20 cellular contexts compared by ENCODE assay signal in the genomic region with DNA sequence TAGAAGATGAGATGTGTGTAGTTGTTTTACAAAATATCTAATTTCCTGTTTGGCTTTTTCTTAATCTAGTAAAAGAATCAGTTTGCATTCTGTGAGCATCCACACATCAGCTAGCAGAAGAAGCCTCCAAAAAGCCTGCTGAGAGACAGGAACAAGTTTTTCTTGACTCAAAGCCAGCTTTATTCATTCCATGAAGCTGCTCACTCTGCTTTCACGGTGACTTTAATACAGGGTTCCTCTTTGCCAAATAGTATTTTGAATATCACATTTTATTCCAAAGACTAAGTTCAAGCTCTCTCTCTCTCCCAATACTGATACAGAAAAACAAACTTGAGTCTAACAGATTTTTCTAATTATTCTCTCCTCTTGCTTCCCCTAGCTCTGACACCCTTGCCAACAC.
"Had no signal": no experiment of that assay in that cellular context is flagged by ENCODE, and none has a peak within 500 bp of the region (broad histone marks: within the 10 kb centered on the region; RNA-seq: fewer than 3 reads in every experiment).

No MANE protein-coding gene starts in this region.

- H3K27me3 Mint-ChIP-seq: activated naive CD4-positive, alpha-beta T cell treated with anti-CD3 and anti-CD28 coated beads, Interleukin-2, amount 50 U/mL, for 24 hours; effector memory CD8-positive, alpha-beta T cell; stimulated activated naive CD8-positive, alpha-beta T cell treated with anti-CD3 and anti-CD28 coated beads, Interleukin-15, Interleukin-2, amounts not matched to agents 100 ng/mL and 50 ng/mL, for 24 hours had no signal

- H3K9me3 Mint-ChIP-seq: activated naive CD4-positive, alpha-beta T cell treated with anti-CD3 and anti-CD28 coated beads, Interleukin-2, amount 50 U/mL, for 24 hours; neural crest cell; stimulated activated naive CD8-positive, alpha-beta T cell treated with anti-CD3 and anti-CD28 coated beads, Interleukin-15, Interleukin-2, amounts not matched to agents 100 ng/mL and 50 ng/mL, for 24 hours had no signal

- H3K4me1 Mint-ChIP-seq: activated naive CD4-positive, alpha-beta T cell treated with anti-CD3 and anti-CD28 coated beads, Interleukin-2, amount 50 U/mL, for 24 hours; neural crest cell had no signal

- H3K9me3 ChIP-seq: ascending aorta, breast epithelium, psoas muscle, right lobe of liver, suprapubic skin, transverse colon, vagina had no signal

- H3K4me1 ChIP-seq: ascending aorta, breast epithelium, psoas muscle, right lobe of liver, suprapubic skin, transverse colon, vagina had no signal

- ATAC-seq: activated T-cell treated with anti-CD3 and anti-CD28 coated beads, Interleukin-2, amount 50 U/mL, for 72 hours; effector memory CD8-positive, alpha-beta T cell; psoas muscle; right lobe of liver had no signal

- DNase-seq: activated CD4-positive, alpha-beta T cell treated with anti-CD3 and anti-CD28 coated beads, Interleukin-2, amount 50 U/mL, for 4 hours; activated gamma-delta T cell; activated T-cell treated with anti-CD3 and anti-CD28 coated beads, Interleukin-2, amount 50 U/mL, for 72 hours; effector memory CD8-positive, alpha-beta T cell; islet precursor cell; midbrain; psoas muscle; right lobe of liver; small intestine; stimulated activated CD4-positive, alpha-beta T cell treated with anti-CD3 and anti-CD28 coated beads, Interleukin-15, amount 100 ng/mL, for 24 hours; stimulated activated CD4-positive, alpha-beta T cell treated with anti-CD3 and anti-CD28 coated beads, Interleukin-2, amount 100 ng/mL, for 48 hours; T-helper 2 cell; transverse colon had no signal

- H3K27ac ChIP-seq: ascending aorta, breast epithelium, psoas muscle, right lobe of liver, suprapubic skin, transverse colon, vagina had no signal

- H3K4me3 Mint-ChIP-seq: activated naive CD4-positive, alpha-beta T cell treated with anti-CD3 and anti-CD28 coated beads, Interleukin-2, amount 50 U/mL, for 24 hours; activated T-cell treated with anti-CD3 and anti-CD28 coated beads, Interleukin-2, amount 50 U/mL, for 72 hours; effector memory CD8-positive, alpha-beta T cell; neural crest cell; stimulated activated naive CD8-positive, alpha-beta T cell treated with anti-CD3 and anti-CD28 coated beads, Interleukin-15, Interleukin-2, amounts not matched to agents 100 ng/mL and 50 ng/mL, for 24 hours had no signal

- H3K4me3 ChIP-seq: ascending aorta, breast epithelium, psoas muscle, right lobe of liver, suprapubic skin, transverse colon, vagina had no signal

- H3K36me3 ChIP-seq: ascending aorta, breast epithelium, right lobe of liver, suprapubic skin, transverse colon, vagina had no signal

- H3K27ac Mint-ChIP-seq: activated naive CD4-positive, alpha-beta T cell treated with anti-CD3 and anti-CD28 coated beads, Interleukin-2, amount 50 U/mL, for 24 hours; activated T-cell treated with anti-CD3 and anti-CD28 coated beads, Interleukin-2, amount 50 U/mL, for 72 hours; effector memory CD8-positive, alpha-beta T cell; stimulated activated naive CD8-positive, alpha-beta T cell treated with anti-CD3 and anti-CD28 coated beads, Interleukin-15, Interleukin-2, amounts not matched to agents 100 ng/mL and 50 ng/mL, for 24 hours had no signal

- H3K36me3 Mint-ChIP-seq: activated naive CD4-positive, alpha-beta T cell treated with anti-CD3 and anti-CD28 coated beads, Interleukin-2, amount 50 U/mL, for 24 hours had no signal

- H3K27me3 ChIP-seq: ascending aorta, breast epithelium, right lobe of liver, suprapubic skin, transverse colon, vagina had no signal
